10 cellular contexts compared by ENCODE assay signal in genomic region chr15:75282572-75282971, GRCh38. TPM values are rescaled to one million over a fixed set of nuclear protein-coding genes. Genes with fewer than 3 reads are reported as not detected.
"Had no signal": no experiment of that assay in that cellular context is flagged by ENCODE, and none has a peak within 500 bp of the region (broad histone marks: within the 10 kb centered on the region; RNA-seq: fewer than 3 reads in every experiment).

TSS of gene GOLGA6D (plus strand) at chr15:75282835. CDS start at chr15:75282876, 41 bp downstream.

RNA-seq across cellular contexts. Expression of gene GOLGA6D, which starts in this region (rescaled TPM):
- total RNA-seq: activated B cell treated with CpG ODN at 0.5 μM for 24 hours; activated CD4-positive, alpha-beta memory T cell treated with anti-CD3 and anti-CD28 coated beads, Interleukin-2, amount 10 ng/mL, durations not matched to agents 7 days and 5 days; activated CD4-positive, alpha-beta T cell treated with anti-CD3 and anti-CD28 coated beads for 36 hours; activated CD4-positive, alpha-beta T cell treated with anti-CD3 and anti-CD28 coated beads, Interleukin-2, amount 10 ng/mL, durations not matched to agents 24 days and 14 days; activated CD4-positive, alpha-beta T cell treated with anti-CD3 and anti-CD28 coated beads, Interleukin-2, amount 10 ng/mL, durations not matched to agents 7 days and 5 days; activated CD8-positive, alpha-beta memory T cell treated with anti-CD3 and anti-CD28 coated beads for 36 hours; activated CD8-positive, alpha-beta T cell treated with anti-CD3 and anti-CD28 coated beads for 36 hours; activated CD8-positive, alpha-beta T cell treated with anti-CD3 and anti-CD28 coated beads, Interleukin-2, amount 10 ng/mL, durations not matched to agents 7 days and 5 days; T-helper 1 cell treated with Interleukin-12 subunit alpha and Interleukin-12 subunit beta and Interleukin-4 antibody, amounts not matched to agents 30 ng/mL and 1 ng/mL, for 36 hours; T-helper 2 cell treated with Interferon-gamma antibody and Interleukin-4, amounts not matched to agents 100 ng/mL and 5 ng/mL, for 36 hours had no signal
